In genomic region chr15:43799945-43800285, GRCh38 we compare ENCODE assay signal across 1 cellular context.
TF ChIP-seq lines count a peak whose summit lies in the region.

SERINC4 (minus strand) TSS chr15:43800220; CDS start chr15:43799986, 234 bp downstream.

TF ChIP-seq in HepG2, 621 proteins besides CTCF, POLR2A, EP300 and RAD21 (continued from another document):
- no peak for TF ChIP-seq NFAT5 (CRISPR knock-in tag; IDR thresholded peaks at IDR 0.05)
